8 cellular contexts compared by ENCODE assay signal in genomic region chr2:99154643-99155536, GRCh38. TPM values are rescaled to one million over a fixed set of nuclear protein-coding genes. Genes with fewer than 3 reads are reported as not detected.
DNase-seq lines count a peak whose midpoint lies in the region; ATAC-seq and TF ChIP-seq lines count a peak whose summit lies in the region.

Gene LIPT1 (plus strand): TSS chr2:99154967. CDS start chr2:99161958, 6,991 bp downstream.
Gene TSGA10 (minus strand): TSS chr2:99154942. CDS start chr2:99109439, 45,503 bp downstream.

- H3K36me3 ChIP-seq in BJ (ENCODE audit: control insufficient read depth, insufficient read depth, low read length) = no peaks in the 10 kb centered on the region

- H3K27ac ChIP-seq in cingulate gyrus (ENCODE audit: low read depth, low read length) = peak within 1 kb of the TSS; percentile 79
- H3K27ac ChIP-seq in layer of hippocampus (ENCODE audit: low read depth, low read length) = peak within 1 kb of the TSS; percentile 86

- H3K27me3 ChIP-seq in BJ (ENCODE audit: control insufficient read depth, insufficient read depth, low read length) (no peaks in the 10 kb centered on the region), layer of hippocampus (ENCODE audit: control insufficient read depth, insufficient read depth, low read length) (no peaks in the 10 kb centered on the region)

- POLR2A ChIA-PET in BJ (lab: Charles Lee) = no interaction called here

- TF ChIP-seq CTCF in BJ (IDR thresholded peaks at IDR 0.05; ENCODE audit: insufficient read depth, low read depth, low read length) = peak; percentile 15; the same call in 1 of the 2 replicates

- peak within 1 kb of the TSS; percentile 90 for H3K4me3 ChIP-seq in BJ (ENCODE audit: low read depth, low read length)

- no peak for DNase-seq in BJ (ENCODE audit: low read depth)
- DNase-seq in GM19238 (ENCODE audit: insufficient read length, low spot score) = peak; percentile 92
- peak; percentile 68 for DNase-seq in NCI-H510A (lab: John Stamatoyannopoulos, UW)
- peak; percentile 88 to 91 for DNase-seq in activated CD4-positive, alpha-beta T cell treated with anti-CD3 and anti-CD28 coated beads for 4 hours
- peak; percentile 85 to 87 for DNase-seq in stimulated activated CD4-positive, alpha-beta T cell treated with anti-CD3 and anti-CD28 coated beads, Interleukin-1b, Interleukin-23, amount 100 ng/mL, for 4 hours (ENCODE audit: low read depth in 2 of 2)

- ATAC-seq in HG03439 (IDR thresholded peaks at IDR 0.05; ENCODE audit: unreplicated experiment) = peak; percentile 96

- CTCF ChIA-PET in BJ (lab: Yijun Ruan, JAX) = interaction anchor here (1.3 to 2.2 kb wide), 3 partner anchors 14 to 182 kb away, joined by 4 to 7 read pairs (median 4); partner anchors contain the start of gene EIF5B

RNA-seq across cellular contexts. Expression of gene LIPT1, which starts in this region (rescaled TPM):
- 2.4 and 3.8 TPM in 2 replicates for polyA plus RNA-seq in BJ (2011; rRNA removed)
- polyA minus RNA-seq in BJ (2011; rRNA and poly(A)+ RNA removed) = 0.81 and 0.82 TPM in 2 replicates

RNA-seq across cellular contexts. Expression of gene TSGA10, which starts in this region (rescaled TPM):
- polyA plus RNA-seq in BJ (2011; rRNA removed) = 0.42 and 1.2 TPM in 2 replicates
- polyA minus RNA-seq in BJ (2011; rRNA and poly(A)+ RNA removed) = 0.82 and 2.1 TPM in 2 replicates
